10 cellular contexts compared by ENCODE assay signal in genomic region chr7:76267107-76267834, GRCh38. TPM values are rescaled to one million over a fixed set of nuclear protein-coding genes. Genes with fewer than 3 reads are reported as not detected.
DNase-seq lines count a peak whose midpoint lies in the region; FAIRE-seq and TF ChIP-seq lines count a peak whose summit lies in the region.
"Had no signal": no experiment of that assay in that cellular context is flagged by ENCODE, and none has a peak within 500 bp of the region (broad histone marks: within the 10 kb centered on the region; RNA-seq: fewer than 3 reads in every experiment).

No MANE protein-coding gene starts in this region.

- no peak overlapping the region for H2AFZ ChIP-seq in MM.1S (ENCODE audit: low read length)

- 1 to 4% methylated on average over 67 of the region's 67 CpGs for WGBS in sigmoid colon, 2 donors

- H3K27ac ChIP-seq in MM.1S (ENCODE audit: low read length) (no peak overlapping the region), sigmoid colon (no peak overlapping the region), kidney (ENCODE audit: low read depth in 2 of 2, low read length in 2 of 2) (no peak overlapping the region)

- H3K4me2 ChIP-seq in MM.1S (ENCODE audit: low read depth, low read length) = peak overlapping the region; percentile 67

- no peak for TF ChIP-seq EP300 in sigmoid colon (IDR thresholded peaks at IDR 0.05)

- H3K4me3 ChIP-seq in GM08714 (ENCODE audit: low read length) (peak overlapping the region; percentile 57; the same call in 1 of the 2 replicates), MM.1S (ENCODE audit: low read length) (peak overlapping the region; percentile 38; the same call in 1 of the 2 replicates), fibroblast of pulmonary artery (replicated peaks; ENCODE audit: low read depth, low read length) (peak overlapping the region; percentile 14), sigmoid colon (peak overlapping the region in 3 of 4 donors; percentile 14 to 38 (median 32)), kidney (ENCODE audit: low read length in 2 of 2) (no peak overlapping the region)

- no peaks in the 10 kb centered on the region for H3K9me3 ChIP-seq in MM.1S (replicated peaks; ENCODE audit: insufficient read depth, low read length)
- H3K9me3 ChIP-seq in sigmoid colon = no peaks in the 10 kb centered on the region
- H3K9me3 ChIP-seq in kidney (ENCODE audit: control insufficient read depth in 1 of 2, low read length in 2 of 2) = no peaks in the 10 kb centered on the region

- peaks cover 16% of the 10 kb centered on the region; the same call in 1 of the 2 replicates for H3K27me3 ChIP-seq in MM.1S (replicated peaks; ENCODE audit: insufficient read depth, low read length)
- H3K27me3 ChIP-seq in sigmoid colon = peaks cover 11 to 53% (median 34%) of the 10 kb centered on the region in 3 donors

- TF ChIP-seq CTCF in MM.1S (IDR thresholded peaks at IDR 0.05; ENCODE audit: low read length) (no peak), fibroblast of pulmonary artery (IDR thresholded peaks at IDR 0.05; ENCODE audit: low read length, missing control alignments) (no peak), sigmoid colon (IDR thresholded peaks at IDR 0.05) (no peak), kidney (IDR thresholded peaks at IDR 0.05; ENCODE audit: borderline replicate concordance, extremely low read depth, insufficient read depth) (no peak)

- no peak for TF ChIP-seq POLR2A in sigmoid colon (IDR thresholded peaks at IDR 0.05)

- no peaks in the 10 kb centered on the region for H3K36me3 ChIP-seq in MM.1S (replicated peaks; ENCODE audit: insufficient read depth, low read length)
- H3K36me3 ChIP-seq in sigmoid colon = no peaks in the 10 kb centered on the region
- no peaks in the 10 kb centered on the region for H3K36me3 ChIP-seq in kidney (ENCODE audit: control insufficient read depth in 1 of 2, insufficient read depth in 2 of 2, low read length in 2 of 2)

- FAIRE-seq in kidney (lab: Jason Lieb, UNC) = no peak

- DNase-seq in MM.1S (no peak), fibroblast of pulmonary artery (ENCODE audit: low read depth) (no peak), sigmoid colon (no peak), kidney (no peak), NOMO-1 treated with DMSO at 0.1 percent for 48 hours (lab: John Stamatoyannopoulos, UW; ENCODE audit: unreplicated experiment) (no peak), DMS53 treated with DMSO at 0.1 percent for 48 hours (lab: John Stamatoyannopoulos, UW; ENCODE audit: unreplicated experiment) (no peak)
- DNase-seq: activated effector memory CD4-positive, alpha-beta T cell treated with Interleukin-2 at 50 U/mL for 16 hours; retina; RPMI8226 had no signal

- intact Hi-C loops in sigmoid colon (cut with DNase I) = no loop called here
- intact Hi-C loops in kidney (cut with DNase I) = loop anchor here (10.0 kb wide), 1 partner anchor 82 kb away; no protein-coding TSS in a partner anchor

- no peaks in the 10 kb centered on the region for H4K20me1 ChIP-seq in MM.1S (ENCODE audit: insufficient read depth, low read length)

- H3K4me1 ChIP-seq in MM.1S (ENCODE audit: low read length) (no peaks in the 10 kb centered on the region), sigmoid colon (peaks cover 0 to 12% (median 11%) of the 10 kb centered on the region in 4 donors), kidney (ENCODE audit: control insufficient read depth in 1 of 2, insufficient read depth in 1 of 2, low read depth in 1 of 2, low read length in 2 of 2) (peaks cover 0 to 3% of the 10 kb centered on the region in 2 donors)

- no peaks in the 10 kb centered on the region for H3K79me2 ChIP-seq in MM.1S (ENCODE audit: low read length)

- H3K9me2 ChIP-seq in MM.1S (replicated peaks; ENCODE audit: insufficient read depth, low read length) = no peaks in the 10 kb centered on the region

- no peak overlapping the region for H3K9ac ChIP-seq in MM.1S (ENCODE audit: low read length)
- no peak overlapping the region for H3K9ac ChIP-seq in kidney (ENCODE audit: low read length in 2 of 2)

- no peaks in the 10 kb centered on the region for H3F3A ChIP-seq in MM.1S (ENCODE audit: insufficient read depth, low read length)

RNA-seq across cellular contexts. Expression of gene HSPB1, which starts 35.2 kb away (rescaled TPM):
- total RNA-seq in sigmoid colon (1,000 to 10,000 TPM in 3 of 4 donors, 100 to 1,000 TPM in 1; 929 to 2,528 (median 1,357) TPM), kidney (1,012 TPM)
- polyA plus RNA-seq in sigmoid colon (100 to 1,000 TPM; 202 to 340 (median 208) TPM), kidney (ENCODE audit: insufficient read depth, low read depth, low replicate concordance) (1,561 TPM)

Comparison
In these comparisons a context has a peak if more than half of its experiments do, and no peak if none do; other contexts are left out.
1. H3K4me3 ChIP-seq: peak in GM08714 (single experiment), MM.1S (single experiment), fibroblast of pulmonary artery (single experiment) and sigmoid colon (3 of 4); none in kidney (0 of 2).